14 cellular contexts compared by ENCODE assay signal in the genomic region with DNA sequence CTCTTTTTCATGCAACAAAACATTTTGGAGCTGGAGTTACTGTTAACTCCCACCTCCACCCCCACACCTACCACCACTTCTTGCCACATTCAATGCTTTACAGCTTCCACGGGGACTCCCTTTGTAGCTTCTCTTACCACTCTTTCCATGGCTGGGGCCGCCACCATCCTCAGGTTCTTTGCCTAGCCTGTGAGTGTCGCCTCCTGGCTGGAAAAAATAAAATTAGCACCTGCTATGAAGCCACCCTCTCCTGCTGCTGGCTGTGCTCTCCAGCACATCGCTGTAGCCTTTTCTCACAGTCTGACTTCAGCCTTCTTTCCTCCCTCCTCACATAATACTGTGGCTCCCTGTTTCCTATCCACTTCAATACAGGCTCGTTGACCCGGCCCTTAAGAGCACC.
"Had no signal": no experiment of that assay in that cellular context is flagged by ENCODE, and none has a peak within 500 bp of the region (broad histone marks: within the 10 kb centered on the region; RNA-seq: fewer than 3 reads in every experiment).

No MANE protein-coding gene starts in this region.

- DNase-seq: activated CD4-positive, CD25-positive, alpha-beta regulatory T cell treated with anti-CD3 and anti-CD28 coated beads, Interleukin-2, amount 50 U/mL, for 72 hours; activated naive CD4-positive, alpha-beta T cell treated with Interleukin-2 at 50 U/mL for 16 hours; activated T-cell treated with anti-CD3 and anti-CD28 coated beads for 4 hours; cerebellar nuclear complex; effector CD8-positive, alpha-beta T cell; foreskin fibroblast; islet precursor cell; pancreas; stimulated activated CD4-positive, alpha-beta T cell treated with anti-CD3 and anti-CD28 coated beads, Interleukin-2, amount 100 ng/mL, for 48 hours; stimulated activated naive B cell treated with anti-CD40 and anti-IgM and Interleukin-4, amounts not matched to agents 10 μg/mL and 1 μg/mL and 100 μg/mL, for 72 hours; transverse colon had no signal

- H3K27ac ChIP-seq: ascending aorta, breast epithelium, pancreas, transverse colon had no signal

- H3K4me1 ChIP-seq: ascending aorta, breast epithelium, pancreas had no signal

- H3K4me3 ChIP-seq: ascending aorta, breast epithelium, pancreas, transverse colon had no signal

- H3K9me3 Mint-ChIP-seq: stimulated activated naive B cell treated with anti-CD40 and anti-IgM and Interleukin-4, amounts not matched to agents 10 μg/mL and 1 μg/mL and 100 μg/mL, for 72 hours had no signal

- H3K4me3 Mint-ChIP-seq: stimulated activated naive B cell treated with anti-CD40 and anti-IgM and Interleukin-4, amounts not matched to agents 10 μg/mL and 1 μg/mL and 100 μg/mL, for 72 hours had no signal

- H3K27ac Mint-ChIP-seq: stimulated activated naive B cell treated with anti-CD40 and anti-IgM and Interleukin-4, amounts not matched to agents 10 μg/mL and 1 μg/mL and 100 μg/mL, for 72 hours had no signal

- H3K36me3 ChIP-seq: ascending aorta, breast epithelium, pancreas, transverse colon had no signal

- H3K27me3 ChIP-seq: ascending aorta, breast epithelium, pancreas, transverse colon had no signal

- ATAC-seq: left lobe of liver; pancreas; stimulated activated naive B cell treated with anti-CD40 and anti-IgM and Interleukin-4, amounts not matched to agents 10 μg/mL and 1 μg/mL and 100 μg/mL, for 72 hours had no signal

- H3K4me1 Mint-ChIP-seq: stimulated activated naive B cell treated with anti-CD40 and anti-IgM and Interleukin-4, amounts not matched to agents 10 μg/mL and 1 μg/mL and 100 μg/mL, for 72 hours had no signal

- H3K36me3 Mint-ChIP-seq: stimulated activated naive B cell treated with anti-CD40 and anti-IgM and Interleukin-4, amounts not matched to agents 10 μg/mL and 1 μg/mL and 100 μg/mL, for 72 hours had no signal

- H3K9me3 ChIP-seq: ascending aorta, breast epithelium, pancreas, transverse colon had no signal
